Comparison of ENCODE assay signal across 25 cellular contexts in the genomic region with DNA sequence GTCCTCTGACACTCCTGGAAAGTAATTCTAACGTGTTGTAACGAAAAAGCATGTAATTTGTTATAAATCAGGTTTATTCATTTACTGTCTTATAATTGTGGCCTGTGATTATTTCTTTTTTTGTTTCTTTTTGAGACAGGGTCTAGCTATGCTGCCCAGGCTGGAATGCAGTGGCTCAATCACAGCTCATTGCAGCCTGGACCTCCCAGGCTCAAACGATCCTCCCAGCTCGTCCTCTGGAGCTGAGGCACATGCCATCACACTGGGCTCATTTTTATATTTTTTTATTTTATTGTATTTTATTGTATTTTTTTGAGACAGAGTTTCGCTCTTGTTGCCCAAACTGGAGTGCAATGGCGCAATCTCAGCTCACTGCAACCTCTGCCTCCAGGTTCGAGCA.
"Had no signal": no experiment of that assay in that cellular context is flagged by ENCODE, and none has a peak within 500 bp of the region (broad histone marks: within the 10 kb centered on the region; RNA-seq: fewer than 3 reads in every experiment).

No MANE protein-coding gene starts in this region.

- ATAC-seq: foreskin keratinocyte, left cardiac atrium, psoas muscle, sciatic nerve, upper lobe of right lung had no signal

- H3K27me3 Mint-ChIP-seq: dendritic cell treated with granulocyte-macrophage colony-stimulating factor and Interleukin-4, amounts not matched to agents 40 ng/mL and 50 ng/mL, for 4 days; stimulated activated naive B cell treated with anti-CD40 and anti-IgM and Interleukin-4, amounts not matched to agents 10 μg/mL and 1 μg/mL and 100 μg/mL, for 72 hours; stimulated activated naive CD8-positive, alpha-beta T cell treated with anti-CD3 and anti-CD28 coated beads, Interleukin-15, amount 100 ng/mL, for 72 hours had no signal

- H3K27ac Mint-ChIP-seq: dendritic cell treated with granulocyte-macrophage colony-stimulating factor and Interleukin-4, amounts not matched to agents 40 ng/mL and 50 ng/mL, for 4 days had no signal

- H3K4me1 ChIP-seq: testis had no signal

- FAIRE-seq: colon, kidney had no signal

- H3K4me3 Mint-ChIP-seq: dendritic cell treated with granulocyte-macrophage colony-stimulating factor and Interleukin-4, amounts not matched to agents 40 ng/mL and 50 ng/mL, for 4 days; stimulated activated naive B cell treated with anti-CD40 and anti-IgM and Interleukin-4, amounts not matched to agents 10 μg/mL and 1 μg/mL and 100 μg/mL, for 72 hours had no signal

- DNase-seq: esophagus squamous epithelium; foreskin keratinocyte; head of caudate nucleus; kidney; left cardiac atrium; left ventricle myocardium inferior; mesenchymal stem cell; midbrain; psoas muscle; retina; spleen; stimulated activated CD4-positive, alpha-beta T cell treated with anti-CD3 and anti-CD28 coated beads, Interleukin-15, amount 100 ng/mL, for 24 hours; stimulated activated CD4-positive, alpha-beta T cell treated with anti-CD3 and anti-CD28 coated beads, Interleukin-1b, Interleukin-23, amount 100 ng/mL, for 48 hours; stimulated activated CD4-positive, alpha-beta T cell treated with anti-CD3 and anti-CD28 coated beads, Interleukin-4, amount 100 ng/mL, for 4 hours; stimulated activated naive B cell treated with anti-CD40 and anti-IgM and Interleukin-4, amounts not matched to agents 10 μg/mL and 1 μg/mL and 100 μg/mL, for 72 hours; testis; upper lobe of right lung had no signal

- H3K9me3 ChIP-seq: esophagus squamous epithelium, left ventricle myocardium inferior, neutrophil, psoas muscle, spleen, testis, tibial nerve, upper lobe of right lung had no signal

- H3K36me3 ChIP-seq: esophagus squamous epithelium, left ventricle myocardium inferior, neutrophil, spleen, tibial nerve, upper lobe of right lung had no signal

- H3K27ac ChIP-seq: esophagus squamous epithelium, foreskin keratinocyte, hepatocyte, psoas muscle, testis, tibial nerve, upper lobe of right lung had no signal

- H3K9me3 Mint-ChIP-seq: dendritic cell treated with granulocyte-macrophage colony-stimulating factor and Interleukin-4, amounts not matched to agents 40 ng/mL and 50 ng/mL, for 4 days; stimulated activated naive B cell treated with anti-CD40 and anti-IgM and Interleukin-4, amounts not matched to agents 10 μg/mL and 1 μg/mL and 100 μg/mL, for 72 hours; stimulated activated naive CD8-positive, alpha-beta T cell treated with anti-CD3 and anti-CD28 coated beads, Interleukin-15, amount 100 ng/mL, for 72 hours had no signal

- H2AFZ ChIP-seq: hepatocyte had no signal

- H3K4me3 ChIP-seq: esophagus squamous epithelium, hepatocyte, left ventricle myocardium inferior, lung, psoas muscle, spleen, testis, tibial nerve, upper lobe of right lung had no signal

- H3K27me3 ChIP-seq: esophagus squamous epithelium, foreskin keratinocyte, hepatocyte, neutrophil, spleen, testis, tibial nerve, upper lobe of right lung had no signal

- H3K4me2 ChIP-seq: hepatocyte had no signal
